In genomic region chr15:52428297-52428696, GRCh38 we compare ENCODE assay signal across 16 cellular contexts.
"Had no signal": no experiment of that assay in that cellular context is flagged by ENCODE, and none has a peak within 500 bp of the region (broad histone marks: within the 10 kb centered on the region; RNA-seq: fewer than 3 reads in every experiment).

No MANE protein-coding gene starts in this region.

- H3K27me3 ChIP-seq: foreskin keratinocyte, heart right ventricle, neutrophil, stomach had no signal

- H3K4me3 ChIP-seq: heart right ventricle, lower lobe of right lung, prostate gland, skin epidermis, stomach, thoracic aorta had no signal

- H3K4me1 ChIP-seq: lower lobe of right lung, prostate gland had no signal

- FAIRE-seq: kidney had no signal

- ATAC-seq: naive thymus-derived CD4-positive, alpha-beta T cell had no signal

- H3K9me3 ChIP-seq: heart right ventricle, lower lobe of right lung, neutrophil, prostate gland, stomach, thoracic aorta had no signal

- DNase-seq: activated naive CD4-positive, alpha-beta T cell treated with anti-CD3 and anti-CD28 coated beads, Interleukin-2, amount 50 U/mL, for 16 hours; amniotic stem cell; dermis blood vessel endothelial cell; endodermal cell; erythroblast; heart right ventricle; lower lobe of right lung; midbrain; naive thymus-derived CD4-positive, alpha-beta T cell; stomach had no signal

- H3K36me3 ChIP-seq: prostate gland, thoracic aorta had no signal

- H3K27ac ChIP-seq: foreskin keratinocyte, lower lobe of right lung, neutrophil, prostate gland, skin epidermis, stomach, thoracic aorta had no signal
